26 cellular contexts compared by ENCODE assay signal in the genomic region with DNA sequence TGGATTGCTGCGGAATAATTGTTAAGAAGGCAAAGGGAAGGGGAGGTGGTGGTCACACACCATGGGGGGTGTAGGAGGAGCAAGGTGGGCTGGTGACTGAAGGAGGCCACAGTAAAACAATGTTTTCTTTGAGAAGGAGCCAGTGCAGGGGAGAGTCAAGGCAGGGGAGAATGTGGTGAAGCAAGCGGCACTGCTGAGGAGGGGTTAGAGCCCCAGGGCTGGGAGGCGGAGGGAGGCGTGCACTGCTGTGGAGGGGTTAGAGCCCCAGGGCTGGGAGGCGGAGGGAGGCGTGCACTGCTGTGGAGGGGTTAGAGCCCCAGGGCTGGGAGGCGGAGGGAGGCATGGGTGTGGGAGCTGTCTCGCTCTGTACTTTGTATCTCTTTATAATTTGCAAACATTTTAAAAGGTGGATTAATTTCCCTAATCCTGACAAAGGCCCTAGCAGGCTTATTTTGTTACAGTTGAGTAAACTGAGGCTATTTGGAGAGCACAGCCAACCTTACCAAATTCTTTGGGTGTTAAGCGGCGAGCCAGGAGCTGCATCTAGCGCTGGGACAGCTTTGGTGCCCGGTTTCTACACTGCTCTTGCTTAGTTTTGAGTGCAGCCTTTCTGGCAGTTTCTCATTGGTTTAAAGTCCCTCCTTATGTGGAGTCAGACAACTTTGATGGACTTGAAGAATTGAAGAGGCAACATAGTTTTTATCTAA. TPM values are rescaled to one million over a fixed set of nuclear protein-coding genes. Genes with fewer than 3 reads are reported as not detected.
DNase-seq lines count a peak whose midpoint lies in the region; ATAC-seq and TF ChIP-seq lines count a peak whose summit lies in the region.
"Had no signal": no experiment of that assay in that cellular context is flagged by ENCODE, and none has a peak within 500 bp of the region (broad histone marks: within the 10 kb centered on the region; RNA-seq: fewer than 3 reads in every experiment).

No MANE protein-coding gene starts in this region.

- no peaks in the 10 kb centered on the region for H3K36me3 ChIP-seq in SK-N-SH (replicated peaks in 1 of 2; ENCODE audit: control insufficient read depth in 1 of 2, insufficient read depth in 2 of 2, low read length in 1 of 2)
- no peaks in the 10 kb centered on the region for H3K36me3 ChIP-seq in upper lobe of left lung
- H3K36me3 ChIP-seq: transverse colon had no signal

- H3K36me3 Mint-ChIP-seq in glutamatergic neuron (ENCODE audit: unreplicated experiment) (peaks cover 5% of the 10 kb centered on the region), nephron progenitor cell (ENCODE audit: low read depth) (peaks cover 19% of the 10 kb centered on the region)
- H3K36me3 Mint-ChIP-seq: activated CD4-positive, alpha-beta memory T cell treated with anti-CD3 and anti-CD28 coated beads for 36 hours had no signal

- H3K4me2 ChIP-seq in SK-N-SH: no peak overlapping the region
- H3K4me2 ChIP-seq: BLaER1, PC-9 had no signal

- ATAC-seq in SK-N-SH treated with all-trans-retinoic acid at 6 μM for 48 hours (peak; percentile 27; the same call in 1 of the 3 replicates), upper lobe of left lung (ENCODE audit: low FRiP score in 2 of 2) (peak; percentile 40 to 72), GM19351 (IDR thresholded peaks at IDR 0.05; ENCODE audit: unreplicated experiment) (no peak)
- ATAC-seq: naive thymus-derived CD4-positive, alpha-beta T cell; stimulated activated naive CD8-positive, alpha-beta T cell treated with anti-CD3 and anti-CD28 coated beads, Interleukin-15, Interleukin-2, amounts not matched to agents 100 U/mL and 50 U/mL, for 24 hours had no signal

- H3K4me3 ChIP-seq in SK-N-SH (ENCODE audit: low read depth in 2 of 2, low read length in 1 of 2) (no peak overlapping the region), upper lobe of left lung (no peak overlapping the region)
- H3K4me3 ChIP-seq: BLaER1, PC-9, skin epidermis, transverse colon had no signal

- TF ChIP-seq RAD21 in SK-N-SH (IDR thresholded peaks at IDR 0.05; ENCODE audit: low read length): no peak

- H3K9me3 ChIP-seq in SK-N-SH (no peaks in the 10 kb centered on the region), upper lobe of left lung (no peaks in the 10 kb centered on the region)
- H3K9me3 ChIP-seq: BLaER1, transverse colon had no signal

- TF ChIP-seq EP300 in SK-N-SH (IDR thresholded peaks at IDR 0.05; ENCODE audit: borderline replicate concordance in 1 of 2, low read depth in 1 of 2, low read length in 1 of 2) (no peak), upper lobe of left lung (IDR thresholded peaks at IDR 0.05) (no peak)

- peaks cover 3% of the 10 kb centered on the region in 2 experiments; a peak in 2 of 4 replicates for H3K4me1 ChIP-seq in SK-N-SH (ENCODE audit: control insufficient read depth in 1 of 2, insufficient read depth in 2 of 2, low read depth in 1 of 2, low read length in 1 of 2)
- H3K4me1 ChIP-seq in upper lobe of left lung: peaks cover 0 to 14% (median 9%) of the 10 kb centered on the region in 4 donors

- H3K4me3 Mint-ChIP-seq in glutamatergic neuron (ENCODE audit: unreplicated experiment): no peak overlapping the region
- H3K4me3 Mint-ChIP-seq in nephron progenitor cell: peak overlapping the region; percentile 5
- H3K4me3 Mint-ChIP-seq: activated CD4-positive, alpha-beta memory T cell treated with anti-CD3 and anti-CD28 coated beads for 36 hours; naive thymus-derived CD4-positive, alpha-beta T cell had no signal

- H3K27me3 Mint-ChIP-seq in glutamatergic neuron (ENCODE audit: unreplicated experiment) (peaks cover 20% of the 10 kb centered on the region), nephron progenitor cell (ENCODE audit: low read depth, poor library complexity) (no peaks in the 10 kb centered on the region)
- H3K27me3 Mint-ChIP-seq: activated CD4-positive, alpha-beta memory T cell treated with anti-CD3 and anti-CD28 coated beads for 36 hours; naive thymus-derived CD4-positive, alpha-beta T cell had no signal

- H3K27ac ChIP-seq in SK-N-SH (ENCODE audit: low read depth in 2 of 2, low read length in 1 of 2): no peak overlapping the region
- H3K27ac ChIP-seq in upper lobe of left lung: no peak overlapping the region
- H3K27ac ChIP-seq: BLaER1, epithelial cell of prostate, PC-9, skin epidermis, transverse colon had no signal

- H3K9ac ChIP-seq in SK-N-SH: no peak overlapping the region
- H3K9ac ChIP-seq: BLaER1 had no signal

- H3K4me1 Mint-ChIP-seq in glutamatergic neuron (ENCODE audit: low read depth, unreplicated experiment) (peaks cover 2% of the 10 kb centered on the region), nephron progenitor cell (peaks cover 42% of the 10 kb centered on the region)

- no peak overlapping the region for H2AFZ ChIP-seq in SK-N-SH (ENCODE audit: low read depth)
- H2AFZ ChIP-seq: PC-9 had no signal

- no peaks in the 10 kb centered on the region for H3K9me2 ChIP-seq in SK-N-SH

- no peaks in the 10 kb centered on the region for H3K27me3 ChIP-seq in SK-N-SH (ENCODE audit: insufficient read depth)
- no peaks in the 10 kb centered on the region for H3K27me3 ChIP-seq in upper lobe of left lung
- H3K27me3 ChIP-seq: BLaER1, transverse colon had no signal

- TF ChIP-seq CTCF in SK-N-SH (IDR thresholded peaks at IDR 0.05) (no peak), glutamatergic neuron (IDR thresholded peaks at IDR 0.05; ENCODE audit: partially characterized antibody, unreplicated experiment) (no peak), nephron progenitor cell (IDR thresholded peaks at IDR 0.05) (no peak), upper lobe of left lung (IDR thresholded peaks at IDR 0.05) (no peak)

- peaks cover 89% of the 10 kb centered on the region for H3K79me2 ChIP-seq in SK-N-SH (ENCODE audit: insufficient read depth)

- no peak for DNase-seq in SK-N-SH
- DNase-seq in glutamatergic neuron: peak; percentile 54
- DNase-seq in nephron progenitor cell: peak; percentile 21
- peak in 1 of 2 donors; percentile 37 for DNase-seq in upper lobe of left lung
- DNase-seq in NCI-H2081 treated with DMSO at 0.1 percent for 48 hours (lab: John Stamatoyannopoulos, UW): no peak
- no peak for DNase-seq in stimulated activated CD4-positive, alpha-beta T cell treated with anti-CD3 and anti-CD28 coated beads, Interleukin-4, amount 100 ng/mL, for 24 hours
- DNase-seq: 8988T; activated CD4-positive, alpha-beta memory T cell treated with anti-CD3 and anti-CD28 coated beads for 36 hours; activated naive CD4-positive, alpha-beta T cell; central memory CD4-positive, alpha-beta T cell; foreskin fibroblast; hippocampal formation; naive thymus-derived CD4-positive, alpha-beta T cell; NCI-H1048; NCI-H187 treated with DMSO at 0.1 percent for 48 hours; NCI-H345; PC-9; SIG-M5; stimulated activated naive CD8-positive, alpha-beta T cell treated with anti-CD3 and anti-CD28 coated beads, Interleukin-15, Interleukin-2, amounts not matched to agents 100 U/mL and 50 U/mL, for 24 hours; T-helper 2 cell; transverse colon had no signal

- no peaks in the 10 kb centered on the region for H3F3A ChIP-seq in SK-N-SH (replicated peaks; ENCODE audit: insufficient read depth)

- CTCF ChIA-PET in SK-N-SH (lab: Yijun Ruan, JAX): interaction anchor here (0.8 to 7.7 kb wide), 4 partner anchors 9 to 334 kb away, joined by 3 to 51 read pairs (median 4); no protein-coding TSS in a partner anchor

- H3K27ac Mint-ChIP-seq in glutamatergic neuron (ENCODE audit: unreplicated experiment): no peak overlapping the region
- H3K27ac Mint-ChIP-seq in nephron progenitor cell: no peak overlapping the region
- H3K27ac Mint-ChIP-seq: activated CD4-positive, alpha-beta memory T cell treated with anti-CD3 and anti-CD28 coated beads for 36 hours had no signal

- POLR2A ChIA-PET in SK-N-SH (lab: Yijun Ruan, JAX): no interaction called here

- H3K9me3 Mint-ChIP-seq in glutamatergic neuron (ENCODE audit: unreplicated experiment) (no peaks in the 10 kb centered on the region), nephron progenitor cell (no peaks in the 10 kb centered on the region)
- H3K9me3 Mint-ChIP-seq: activated CD4-positive, alpha-beta memory T cell treated with anti-CD3 and anti-CD28 coated beads for 36 hours had no signal

- WGBS in SK-N-SH (ENCODE audit: low lambda C conversion rate): 91% methylated on average over 12 of the region's 12 CpGs
- 86 to 87% methylated on average over 12 of the region's 12 CpGs for WGBS in upper lobe of left lung, 2 donors

- no peak for TF ChIP-seq POLR2A in upper lobe of left lung (IDR thresholded peaks at IDR 0.05)

- H4K20me1 ChIP-seq in SK-N-SH (ENCODE audit: insufficient read depth): peaks cover 43% of the 10 kb centered on the region

TF ChIP-seq in SK-N-SH treated with all-trans-retinoic acid at 6 μM for 48 hours, 23 proteins besides CTCF, POLR2A, EP300 and RAD21 (continues in another document):
- TF ChIP-seq, protein P1, sequence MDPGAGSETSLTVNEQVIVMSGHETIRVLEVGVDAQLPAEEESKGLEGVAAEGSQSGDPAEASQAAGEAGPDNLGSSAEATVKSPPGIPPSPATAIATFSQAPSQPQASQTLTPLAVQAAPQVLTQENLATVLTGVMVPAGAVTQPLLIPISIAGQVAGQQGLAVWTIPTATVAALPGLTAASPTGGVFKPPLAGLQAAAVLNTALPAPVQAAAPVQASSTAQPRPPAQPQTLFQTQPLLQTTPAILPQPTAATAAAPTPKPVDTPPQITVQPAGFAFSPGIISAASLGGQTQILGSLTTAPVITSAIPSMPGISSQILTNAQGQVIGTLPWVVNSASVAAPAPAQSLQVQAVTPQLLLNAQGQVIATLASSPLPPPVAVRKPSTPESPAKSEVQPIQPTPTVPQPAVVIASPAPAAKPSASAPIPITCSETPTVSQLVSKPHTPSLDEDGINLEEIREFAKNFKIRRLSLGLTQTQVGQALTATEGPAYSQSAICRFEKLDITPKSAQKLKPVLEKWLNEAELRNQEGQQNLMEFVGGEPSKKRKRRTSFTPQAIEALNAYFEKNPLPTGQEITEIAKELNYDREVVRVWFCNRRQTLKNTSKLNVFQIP (CRISPR knock-in tag; IDR thresholded peaks at IDR 0.05; ENCODE audit: borderline replicate concordance, low read depth): no peak

TF ChIP-seq in SK-N-SH, 30 proteins besides CTCF, POLR2A, EP300 and RAD21:
- no peak for TF ChIP-seq EZH2phosphoT487 (IDR thresholded peaks at IDR 0.05; ENCODE audit: borderline replicate concordance, low read depth)
TF ChIP-seq in SK-N-SH: peak in this region for 0.

RNA-seq across cellular contexts. Expression of a gene that starts 20.9 kb away (rescaled TPM):
- 9.0 and 14.9 TPM in 2 replicates for polyA plus RNA-seq in SK-N-SH (2012; rRNA removed)
- 6.0 and 9.5 TPM in 2 replicates for polyA plus RNA-seq in SK-N-SH (2012; cell fraction: cytosol; rRNA removed)
- 19.9 and 24.6 TPM in 2 replicates for polyA plus RNA-seq in SK-N-SH (2012; cell fraction: nucleus; rRNA removed)
- total RNA-seq in glutamatergic neuron (ENCODE audit: unreplicated experiment) (39.8 TPM), upper lobe of left lung (100 to 1,000 TPM in 1 of 6 donors, 10 to 100 TPM in 5; 26.8 to 109 (median 36.8) TPM)

Comparison
In these comparisons a context has a peak if more than half of its experiments do, and no peak if none do; other contexts are left out.
1. DNase-seq: peak in glutamatergic neuron (single experiment) and nephron progenitor cell (single experiment); none in SK-N-SH (single experiment), NCI-H2081 treated with DMSO at 0.1 percent for 48 hours (single experiment) and stimulated activated CD4-positive, alpha-beta T cell treated with anti-CD3 and anti-CD28 coated beads, Interleukin-4, amount 100 ng/mL, for 24 hours (single experiment).